In the genomic region with DNA sequence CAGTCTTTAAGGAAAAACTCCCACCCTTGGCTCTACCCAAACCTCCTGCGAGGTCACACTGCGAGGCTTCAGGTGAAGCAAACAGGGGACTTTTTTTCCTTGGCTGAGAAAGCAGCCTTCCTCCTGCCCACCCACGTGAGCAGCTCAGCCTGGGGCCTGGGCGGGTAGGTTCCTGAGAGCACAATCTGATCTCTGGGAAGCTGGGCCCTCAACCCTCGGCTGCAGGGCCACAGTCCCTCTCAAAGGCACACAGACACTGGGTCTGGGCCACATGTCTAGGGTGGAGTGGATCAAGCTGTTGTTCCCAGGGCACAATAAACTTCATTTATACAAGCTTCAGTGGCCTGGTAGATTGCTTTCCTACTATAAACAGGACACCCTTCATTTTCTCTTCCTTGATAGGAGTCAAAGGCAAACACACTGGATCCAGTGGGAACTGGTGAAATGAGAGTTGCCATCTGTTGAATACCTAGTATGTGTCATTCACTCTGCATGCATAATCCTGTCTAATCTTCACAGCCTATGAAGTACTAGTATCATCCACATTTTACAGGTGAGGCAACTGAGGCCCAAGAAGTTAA, we compare ENCODE assay signal across 8 cellular contexts. TPM values are rescaled to one million over a fixed set of nuclear protein-coding genes. Genes with fewer than 3 reads are reported as not detected.
DNase-seq lines count a peak whose midpoint lies in the region; ATAC-seq lines count a peak whose summit lies in the region.

No MANE protein-coding gene starts in this region.

- POLR2A ChIA-PET in activated CD4-positive, alpha-beta T cell treated with anti-CD3 and anti-CD28 coated beads, Interleukin-2, amount 10 ng/mL, durations not matched to agents 7 days and 5 days (lab: Charles Lee): interaction anchor here (2.1 kb wide), 1 partner anchor 31 kb away, joined by 6 read pairs; no protein-coding TSS in a partner anchor

- CTCF ChIA-PET in activated CD4-positive, alpha-beta T cell treated with anti-CD3 and anti-CD28 coated beads, Interleukin-2, amount 10 ng/mL, durations not matched to agents 7 days and 5 days (lab: Charles Lee): interaction anchor here (1.2 to 8.9 kb wide), 5 partner anchors 10 to 28 kb away, joined by 3 to 102 read pairs (median 5); no protein-coding TSS in a partner anchor

- no peak for DNase-seq in activated CD4-positive, alpha-beta T cell treated with anti-CD3 and anti-CD28 coated beads, Interleukin-2, amount 10 ng/mL, durations not matched to agents 7 days and 5 days
- no peak for DNase-seq in activated CD4-positive, alpha-beta T cell treated with anti-CD3 and anti-CD28 coated beads for 48 hours
- no peak for DNase-seq in activated T-cell treated with anti-CD3 and anti-CD28 coated beads, Interleukin-2, amount 50 U/mL, for 4 hours
- DNase-seq in hippocampal formation (lab: John Stamatoyannopoulos, UW) (peak; percentile 37 to 58), OCI-M2 (lab: John Stamatoyannopoulos, UW; ENCODE audit: unreplicated experiment) (no peak)
- peak; percentile 21 for DNase-seq in stimulated activated naive CD4-positive, alpha-beta T cell treated with Interleukin-2 at 50 U/mL for 16 hours (lab: John Stamatoyannopoulos, UW)

- no peaks in the 10 kb centered on the region for H3K9me3 Mint-ChIP-seq in activated CD4-positive, alpha-beta T cell treated with anti-CD3 and anti-CD28 coated beads, Interleukin-2, amount 10 ng/mL, durations not matched to agents 7 days and 5 days
- no peaks in the 10 kb centered on the region for H3K9me3 Mint-ChIP-seq in activated T-cell treated with anti-CD3 and anti-CD28 coated beads, Interleukin-2, amount 50 U/mL, for 4 hours

- H3K27ac Mint-ChIP-seq in activated CD4-positive, alpha-beta T cell treated with anti-CD3 and anti-CD28 coated beads, Interleukin-2, amount 10 ng/mL, durations not matched to agents 7 days and 5 days: peak overlapping the region; percentile 97

- H3K4me3 Mint-ChIP-seq in activated CD4-positive, alpha-beta T cell treated with anti-CD3 and anti-CD28 coated beads, Interleukin-2, amount 10 ng/mL, durations not matched to agents 7 days and 5 days: peak overlapping the region; percentile 90
- H3K4me3 Mint-ChIP-seq in activated T-cell treated with anti-CD3 and anti-CD28 coated beads, Interleukin-2, amount 50 U/mL, for 4 hours: peak overlapping the region; percentile 88

- peaks cover 82% of the 10 kb centered on the region for H3K4me1 Mint-ChIP-seq in activated CD4-positive, alpha-beta T cell treated with anti-CD3 and anti-CD28 coated beads, Interleukin-2, amount 10 ng/mL, durations not matched to agents 7 days and 5 days
- peaks cover 83% of the 10 kb centered on the region for H3K4me1 Mint-ChIP-seq in activated T-cell treated with anti-CD3 and anti-CD28 coated beads, Interleukin-2, amount 50 U/mL, for 4 hours (ENCODE audit: low read depth)

- no peak for ATAC-seq in activated T-cell treated with anti-CD3 and anti-CD28 coated beads, Interleukin-2, amount 50 U/mL, for 4 hours
- no peak for ATAC-seq in GM18498 (IDR thresholded peaks at IDR 0.05; ENCODE audit: unreplicated experiment)
- ATAC-seq in GM21529 (IDR thresholded peaks at IDR 0.05; ENCODE audit: unreplicated experiment): no peak

- no peaks in the 10 kb centered on the region for H3K27me3 Mint-ChIP-seq in activated CD4-positive, alpha-beta T cell treated with anti-CD3 and anti-CD28 coated beads, Interleukin-2, amount 10 ng/mL, durations not matched to agents 7 days and 5 days
- no peaks in the 10 kb centered on the region for H3K27me3 Mint-ChIP-seq in activated T-cell treated with anti-CD3 and anti-CD28 coated beads, Interleukin-2, amount 50 U/mL, for 4 hours (ENCODE audit: low read depth)

- peaks cover 56% of the 10 kb centered on the region for H3K36me3 Mint-ChIP-seq in activated CD4-positive, alpha-beta T cell treated with anti-CD3 and anti-CD28 coated beads, Interleukin-2, amount 10 ng/mL, durations not matched to agents 7 days and 5 days (ENCODE audit: low read depth)
- H3K36me3 Mint-ChIP-seq in activated T-cell treated with anti-CD3 and anti-CD28 coated beads, Interleukin-2, amount 50 U/mL, for 4 hours (ENCODE audit: insufficient read depth): no peaks in the 10 kb centered on the region

RNA-seq across cellular contexts. Expression of gene PNMA1, which starts 41.3 kb away (rescaled TPM):
- total RNA-seq in activated CD4-positive, alpha-beta T cell treated with anti-CD3 and anti-CD28 coated beads, Interleukin-2, amount 10 ng/mL, durations not matched to agents 7 days and 5 days: 10 to 100 TPM; 23.3 to 25.9 TPM
- total RNA-seq in activated T-cell treated with anti-CD3 and anti-CD28 coated beads, Interleukin-2, amount 50 U/mL, for 4 hours: 10 to 100 TPM; 41.0 to 55.2 (median 50.8) TPM

Comparison
In these comparisons a context has a peak if more than half of its experiments do, and no peak if none do; other contexts are left out.
1. DNase-seq: peak in hippocampal formation (2 of 2) and stimulated activated naive CD4-positive, alpha-beta T cell treated with Interleukin-2 at 50 U/mL for 16 hours (single experiment); none in activated CD4-positive, alpha-beta T cell treated with anti-CD3 and anti-CD28 coated beads, Interleukin-2, amount 10 ng/mL, durations not matched to agents 7 days and 5 days (single experiment), activated CD4-positive, alpha-beta T cell treated with anti-CD3 and anti-CD28 coated beads for 48 hours (single experiment), activated T-cell treated with anti-CD3 and anti-CD28 coated beads, Interleukin-2, amount 50 U/mL, for 4 hours (single experiment) and OCI-M2 (single experiment).